8 cellular contexts compared by ENCODE assay signal in the genomic region with DNA sequence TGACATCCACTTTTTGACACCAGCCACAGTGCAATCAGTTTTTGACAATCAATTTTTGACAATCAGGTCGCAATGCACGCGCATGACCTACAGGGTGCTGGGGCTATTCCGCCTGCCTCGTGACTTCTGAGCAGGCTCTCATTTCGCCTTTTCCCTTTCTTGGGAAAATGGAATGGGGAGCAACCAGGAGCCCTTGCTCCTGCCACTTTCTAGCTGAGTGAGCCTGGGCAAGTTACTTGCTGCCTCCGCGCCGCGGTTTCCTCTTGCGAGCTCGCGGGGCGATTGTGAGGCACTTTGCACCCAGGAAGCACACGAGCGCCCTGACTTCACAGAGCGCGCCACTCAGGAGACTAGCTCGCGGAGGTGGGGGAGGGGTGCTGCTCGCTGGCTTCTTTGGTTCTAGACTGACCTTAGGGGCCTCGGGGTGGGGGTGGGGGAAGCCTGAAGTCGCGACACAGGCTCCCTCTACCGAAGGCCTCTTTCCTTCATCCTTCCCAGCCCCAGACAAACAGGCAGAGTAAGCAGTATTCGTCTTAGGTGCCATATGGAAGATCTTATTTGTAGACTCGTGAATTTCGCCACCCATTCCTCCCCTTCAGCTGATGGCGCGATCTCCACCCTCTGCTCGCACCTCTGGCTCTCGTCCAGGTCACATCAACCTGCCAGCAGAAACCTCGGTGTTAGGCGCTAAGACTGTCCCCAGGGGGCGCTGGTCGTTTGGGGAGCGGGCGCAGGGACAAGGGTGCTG. TPM values are rescaled to one million over a fixed set of nuclear protein-coding genes. Genes with fewer than 3 reads are reported as not detected.
DNase-seq lines count a peak whose midpoint lies in the region; ATAC-seq and TF ChIP-seq lines count a peak whose summit lies in the region.

No MANE protein-coding gene starts in this region.

- peak overlapping the region; percentile 79 for H2AFZ ChIP-seq in DND-41 (ENCODE audit: low read depth, low read length)

- H3K27ac ChIP-seq in DND-41 (ENCODE audit: low read length), result peak overlapping the region; percentile 61
- H3K27ac ChIP-seq in breast epithelium, result peak overlapping the region; percentile 60 to 75
- H3K27ac ChIP-seq in iPS-20b (ENCODE audit: low read length), result no peak overlapping the region
- peak overlapping the region; percentile 77 for H3K27ac ChIP-seq in skeletal muscle tissue (ENCODE audit: low read depth, low read length)

- H3K27me3 ChIP-seq in DND-41 (ENCODE audit: insufficient read depth, low read length, poor library complexity), result no peaks in the 10 kb centered on the region
- no peaks in the 10 kb centered on the region for H3K27me3 ChIP-seq in breast epithelium
- H3K27me3 ChIP-seq in iPS-20b (ENCODE audit: insufficient read depth, low read length), result peaks cover 13% of the 10 kb centered on the region
- H3K27me3 ChIP-seq in skeletal muscle tissue (ENCODE audit: control insufficient read depth in 3 of 3, insufficient read depth in 3 of 3, low read length in 3 of 3), result no peaks in the 10 kb centered on the region

- H3K4me3 ChIP-seq in DND-41 (ENCODE audit: low read depth in 1 of 2, low read length in 2 of 2), result peak overlapping the region; percentile 4 to 60; a peak in 3 of 4 replicates
- peak overlapping the region; percentile 47 for H3K4me3 ChIP-seq in WI38 (ENCODE audit: low read depth, low read length)
- peak overlapping the region; percentile 48 to 68 (median 53) for H3K4me3 ChIP-seq in breast epithelium
- peak overlapping the region; percentile 77 for H3K4me3 ChIP-seq in iPS-20b (ENCODE audit: low read length)
- H3K4me3 ChIP-seq in skeletal muscle tissue (ENCODE audit: low read length in 3 of 3), result peak overlapping the region; percentile 87 to 90 (median 87)

- H3K9me3 ChIP-seq in DND-41 (ENCODE audit: insufficient read depth, low read length, severe bottlenecking) (no peaks in the 10 kb centered on the region), breast epithelium (no peaks in the 10 kb centered on the region), iPS-20b (ENCODE audit: insufficient read depth, low read depth, low read length) (no peaks in the 10 kb centered on the region), skeletal muscle tissue (ENCODE audit: control insufficient read depth in 3 of 3, low read length in 3 of 3) (no peaks in the 10 kb centered on the region)

- H3K9ac ChIP-seq in DND-41 (ENCODE audit: low read depth, low read length), result peak overlapping the region; percentile 50
- no peak overlapping the region; the same call in 1 of the 2 replicates for H3K9ac ChIP-seq in iPS-20b (ENCODE audit: low read depth, low read length)
- peak overlapping the region; percentile 63 to 79 (median 65) for H3K9ac ChIP-seq in skeletal muscle tissue (ENCODE audit: low read depth in 1 of 3, low read length in 3 of 3)

- TF ChIP-seq POLR2A in breast epithelium (IDR thresholded peaks at IDR 0.05), result no peak

- TF ChIP-seq CTCF in DND-41 (IDR thresholded peaks at IDR 0.05; ENCODE audit: borderline replicate concordance, extremely low read depth, low read length, poor library complexity, severe bottlenecking), result peak; percentile 96
- peak; percentile 80 for TF ChIP-seq CTCF in WI38 (IDR thresholded peaks at IDR 0.05; ENCODE audit: low read depth, low read length)
- peak; percentile 74 to 85 (median 80) for TF ChIP-seq CTCF in breast epithelium (IDR thresholded peaks at IDR 0.05)

- H3K4me1 ChIP-seq in DND-41 (ENCODE audit: insufficient read depth, low read length) (peaks cover 16% of the 10 kb centered on the region), breast epithelium (no peaks in the 10 kb centered on the region), iPS-20b (ENCODE audit: insufficient read depth, low read length) (no peaks in the 10 kb centered on the region), skeletal muscle tissue (ENCODE audit: control insufficient read depth in 3 of 3, insufficient read depth in 3 of 3, low read length in 3 of 3) (peaks cover 10 to 13% (median 11%) of the 10 kb centered on the region in 3 donors)

- ATAC-seq in DND-41 (ENCODE audit: insufficient read depth, low read depth) (peak; percentile 95), HG02571 (IDR thresholded peaks at IDR 0.05; ENCODE audit: unreplicated experiment) (peak; percentile 81), HG03025 (IDR thresholded peaks at IDR 0.05; ENCODE audit: low FRiP score, unreplicated experiment) (no peak)

- peak overlapping the region; percentile 76 for H3K4me2 ChIP-seq in DND-41 (ENCODE audit: insufficient read depth, low read length)

- H3K36me3 ChIP-seq in DND-41 (ENCODE audit: insufficient read depth, low read length) (peaks cover 3% of the 10 kb centered on the region; the same call in 1 of the 2 replicates), breast epithelium (no peaks in the 10 kb centered on the region), iPS-20b (ENCODE audit: insufficient read depth, low read depth, low read length) (peaks cover 3% of the 10 kb centered on the region; the same call in 1 of the 2 replicates), skeletal muscle tissue (ENCODE audit: control insufficient read depth in 3 of 3, insufficient read depth in 3 of 3, low read length in 3 of 3) (peaks cover 0 to 4% (median under 1%) of the 10 kb centered on the region in 3 donors)

- peak; percentile 88 for DNase-seq in DND-41
- DNase-seq in NCI-H2029 treated with DMSO at 0.1 percent for 48 hours (lab: John Stamatoyannopoulos, UW), result peak; percentile 92
- peak; percentile 67 to 95 for DNase-seq in breast epithelium (ENCODE audit: low spot score in 2 of 2)

- intact Hi-C loops in breast epithelium (cut with DNase I; ENCODE audit: low total_unique reads), result loop anchor here (10.0 kb wide), 1 partner anchor 51 kb away; no protein-coding TSS in a partner anchor

- no peaks in the 10 kb centered on the region for H3K79me2 ChIP-seq in DND-41 (ENCODE audit: insufficient read depth, low read length)

- peaks cover 5% of the 10 kb centered on the region; the same call in 1 of the 2 replicates for H4K20me1 ChIP-seq in DND-41 (ENCODE audit: insufficient read depth, low read length)

RNA-seq across cellular contexts. Expression of a gene that starts 4.6 kb away (rescaled TPM):
- 1 to 10 TPM in 1 of 3 donors, not detected in 2; 1.3 TPM for total RNA-seq in breast epithelium
- not detected for total RNA-seq in skeletal muscle tissue

RNA-seq across cellular contexts. Expression of a gene that starts 10.6 kb away (rescaled TPM):
- total RNA-seq in breast epithelium (10 to 100 TPM; 30.8 to 56.3 (median 47.3) TPM), skeletal muscle tissue (13.6 TPM)

RNA-seq across cellular contexts. Expression of a gene that starts 25.3 kb away (rescaled TPM):
- total RNA-seq in breast epithelium (100 to 1,000 TPM in 2 of 3 donors, 10 to 100 TPM in 1; 29.4 to 337 (median 121) TPM), skeletal muscle tissue (4.2 TPM)

RNA-seq across cellular contexts. Expression of a gene that starts 34.6 kb away (rescaled TPM):
- total RNA-seq in breast epithelium (10 to 100 TPM; 32.2 to 49.2 (median 44.5) TPM), skeletal muscle tissue (3.7 TPM)

RNA-seq across cellular contexts. Expression of a gene that starts 42.4 kb away (rescaled TPM):
- 100 to 1,000 TPM in 1 of 3 donors, 10 to 100 TPM in 2; 74.1 to 103 (median 76.7) TPM for total RNA-seq in breast epithelium
- 16.2 TPM for total RNA-seq in skeletal muscle tissue

Comparison
In these comparisons a context has a peak if more than half of its experiments do, and no peak if none do; other contexts are left out.
1. H3K4me3 ChIP-seq: peak in every context shown above with its lines; median percentile 87 in skeletal muscle tissue; 77 in iPS-20b; 53 in breast epithelium; 47 in WI38; 32 in DND-41.